Comparison of ENCODE assay signal across 8 cellular contexts in the genomic region with DNA sequence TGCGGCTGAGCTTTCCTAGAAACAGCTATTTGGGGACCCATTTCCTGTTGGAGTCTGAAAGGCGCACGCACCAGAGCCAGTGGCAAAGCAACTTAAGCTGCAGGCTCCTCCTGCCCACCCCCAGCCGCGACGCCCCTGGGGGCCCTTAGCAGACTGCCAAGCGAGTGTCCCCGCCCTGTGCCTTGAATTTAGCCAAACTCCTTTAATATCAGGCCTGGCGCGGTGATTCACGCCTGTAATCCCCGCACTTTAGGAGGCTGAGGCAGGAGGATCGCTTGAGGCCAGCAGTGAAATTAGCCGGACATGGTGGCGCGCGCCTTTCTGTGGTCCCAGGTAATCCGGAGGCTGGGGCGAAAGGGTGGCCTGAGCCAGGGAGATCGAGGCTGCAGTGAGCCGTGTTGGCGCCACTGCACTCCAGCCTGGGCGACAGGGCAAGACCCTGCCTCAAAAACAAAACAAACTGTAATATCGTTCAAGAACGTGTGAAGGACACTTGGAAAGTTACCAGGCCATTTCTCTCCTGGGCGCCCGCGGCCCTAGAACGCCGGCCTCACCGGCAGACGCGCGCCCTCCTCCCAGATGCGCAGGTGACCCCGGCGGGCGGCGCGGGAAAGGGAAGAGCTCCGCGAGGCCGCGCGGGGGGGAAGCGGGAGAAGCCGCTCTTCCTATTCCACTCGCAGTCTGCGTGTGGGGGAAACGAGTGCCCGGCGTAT.
A peak's percentile ranks its signal among the peaks of the same experiment; 100 is the strongest.
DNase-seq lines count a peak whose midpoint lies in the region; ATAC-seq and TF ChIP-seq lines count a peak whose summit lies in the region.

No MANE protein-coding gene starts in this region.

- no peak for ATAC-seq in HG02973 (IDR thresholded peaks at IDR 0.05; ENCODE audit: unreplicated experiment)

- peak; percentile 2 for DNase-seq in stimulated activated CD4-positive, alpha-beta T cell treated with anti-CD3 and anti-CD28 coated beads, Interleukin-12 subunit alpha, Interleukin-12 subunit beta, amount 100 ng/mL, for 4 hours
- DNase-seq in stimulated activated CD4-positive, alpha-beta T cell treated with anti-CD3 and anti-CD28 coated beads, Interleukin-4, amount 100 ng/mL, for 4 hours, result no peak
- no peak for DNase-seq in fibroblast of mammary gland (ENCODE audit: low read depth)
- no peak for DNase-seq in kidney glomerular epithelial cell (lab: John Stamatoyannopoulos, UW)
- DNase-seq in cerebellar nuclear complex (lab: John Stamatoyannopoulos, UW), result no peak

- H3K27ac ChIP-seq in neutrophil, result no peak overlapping the region

- H3K36me3 ChIP-seq in neutrophil, result no peaks in the 10 kb centered on the region

- H3K4me3 ChIP-seq in WI38 (ENCODE audit: low read depth, low read length), result peak overlapping the region; percentile 98
- H3K4me3 ChIP-seq in fibroblast of mammary gland (ENCODE audit: control insufficient read depth, low read depth, low read length), result peak overlapping the region; percentile 89
- peak overlapping the region; percentile 71 to 92 for H3K4me3 ChIP-seq in neutrophil (ENCODE audit: low read depth in 1 of 2, low read length in 1 of 2)

- TF ChIP-seq CTCF in WI38 (IDR thresholded peaks at IDR 0.05; ENCODE audit: low read depth, low read length) (no peak), fibroblast of mammary gland (conservative IDR thresholded peaks at IDR 0.05; ENCODE audit: control insufficient read depth, insufficient read depth, low read depth, low read length) (no peak), neutrophil (IDR thresholded peaks at IDR 0.05) (no peak)

- H3K9me3 ChIP-seq in neutrophil, result no peaks in the 10 kb centered on the region

- H3K27me3 ChIP-seq in neutrophil, result peaks cover 60% of the 10 kb centered on the region

- H3K4me1 ChIP-seq in neutrophil (ENCODE audit: control insufficient read depth in 1 of 2, insufficient read depth in 1 of 2, low read depth in 1 of 2, low read length in 1 of 2), result peaks cover 25% of the 10 kb centered on the region in 2 experiments
